ENCODE assay signal across 8 cellular contexts in the genomic region with DNA sequence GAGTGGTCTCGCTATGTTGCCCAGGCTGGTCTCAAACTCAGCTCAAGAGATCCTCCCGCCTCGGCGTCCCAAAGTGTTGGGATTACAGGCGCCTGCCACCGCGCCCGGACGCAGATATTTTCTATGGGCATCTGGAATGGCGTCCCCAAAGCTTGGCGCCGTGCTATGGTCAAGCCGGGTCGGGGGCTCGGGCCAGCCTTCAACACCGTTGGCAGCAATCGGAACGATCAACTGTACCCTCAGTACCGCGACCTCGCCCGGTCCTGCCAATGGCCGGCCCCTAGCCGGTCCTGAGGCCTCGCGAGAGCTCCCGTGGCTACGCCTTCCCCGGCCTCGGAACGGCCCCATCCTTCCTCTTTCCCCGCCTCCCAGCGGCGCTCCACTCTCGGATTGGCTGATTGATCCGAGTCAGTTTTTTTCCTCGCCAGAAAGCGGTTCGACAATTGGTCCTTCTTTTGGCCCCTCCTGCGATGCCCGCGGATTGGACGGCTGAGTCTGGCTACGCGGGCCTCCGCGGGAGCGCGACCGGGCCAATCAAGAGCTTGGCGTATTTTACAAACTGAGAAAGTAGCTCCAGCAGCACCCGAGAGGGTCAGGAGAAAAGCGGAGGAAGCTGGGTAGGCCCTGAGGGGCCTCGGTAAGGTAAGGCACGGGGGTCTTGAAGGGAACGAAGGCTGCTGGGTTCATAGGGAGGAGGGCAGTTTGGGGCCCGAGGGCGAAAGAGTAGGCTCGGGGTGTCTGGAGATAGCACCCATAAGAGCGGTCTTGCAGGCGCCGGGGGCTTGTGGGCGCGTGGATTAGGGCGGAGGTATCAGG. TPM values are rescaled to one million over a fixed set of nuclear protein-coding genes. Genes with fewer than 3 reads are reported as not detected.
DNase-seq lines count a peak whose midpoint lies in the region; ATAC-seq and TF ChIP-seq lines count a peak whose summit lies in the region.

Gene TROAP (plus strand): TSS at position 548 of the 816 bp plus-strand sequence. CDS start 354 bp downstream, outside the sequence.

- peaks cover 17% of the 10 kb centered on the region for H3K4me1 Mint-ChIP-seq in activated naive CD4-positive, alpha-beta T cell treated with anti-CD3 and anti-CD28 coated beads for 36 hours (ENCODE audit: low read depth)

- H3K36me3 Mint-ChIP-seq in activated naive CD4-positive, alpha-beta T cell treated with anti-CD3 and anti-CD28 coated beads for 36 hours (ENCODE audit: low read depth), result peaks cover 16% of the 10 kb centered on the region

- peaks cover 16% of the 10 kb centered on the region for H3K4me1 ChIP-seq in suprapubic skin

- H3K4me3 ChIP-seq in GM08714 (ENCODE audit: low read length), result peak within 1 kb of the TSS; percentile 86
- H3K4me3 ChIP-seq in SK-N-MC, result peak within 1 kb of the TSS; percentile 99
- peak within 1 kb of the TSS; percentile 78 for H3K4me3 ChIP-seq in suprapubic skin

- no peak for TF ChIP-seq CTCF in suprapubic skin (IDR thresholded peaks at IDR 0.05)

- H3K27me3 ChIP-seq in suprapubic skin, result no peaks in the 10 kb centered on the region

- intact Hi-C loops in activated naive CD4-positive, alpha-beta T cell treated with anti-CD3 and anti-CD28 coated beads for 36 hours (cut with micrococcal nuclease), result loop anchor here (1.0 to 2.0 kb wide), 10 partner anchors 14 to 418 kb away; partner anchors contain the start of genes C1QL4, PRPF40B, SPATS2 and TMBIM6

- TF ChIP-seq EP300 in suprapubic skin (IDR thresholded peaks at IDR 0.05), result no peak

- CTCF ChIA-PET in activated naive CD4-positive, alpha-beta T cell treated with anti-CD3 and anti-CD28 coated beads for 36 hours (lab: Charles Lee), result interaction anchor here (0.6 to 3.9 kb wide), 13 partner anchors 9 to 441 kb away, joined by 3 to 29 read pairs (median 4); partner anchors contain the start of genes C1QL4 and PRPH

- H3K27ac ChIP-seq in SK-N-MC (peak within 1 kb of the TSS; percentile 76; the same call in 1 of the 2 replicates), suprapubic skin (peak within 1 kb of the TSS; percentile 56)

- peak; percentile 97 for ATAC-seq in HG02588 (IDR thresholded peaks at IDR 0.05; ENCODE audit: unreplicated experiment)

- H3K36me3 ChIP-seq in SK-N-MC (ENCODE audit: insufficient read depth, low read length) (peaks cover 33% of the 10 kb centered on the region), suprapubic skin (no peaks in the 10 kb centered on the region)

- H3K9me3 ChIP-seq in SK-N-MC (ENCODE audit: low read depth, low read length) (no peaks in the 10 kb centered on the region), suprapubic skin (no peaks in the 10 kb centered on the region)

- TF ChIP-seq POLR2A in suprapubic skin (IDR thresholded peaks at IDR 0.05), result no peak

- no peaks in the 10 kb centered on the region for H3K27me3 Mint-ChIP-seq in activated naive CD4-positive, alpha-beta T cell treated with anti-CD3 and anti-CD28 coated beads for 36 hours (ENCODE audit: low read depth)

- peak within 1 kb of the TSS; percentile 91 for H3K27ac Mint-ChIP-seq in activated naive CD4-positive, alpha-beta T cell treated with anti-CD3 and anti-CD28 coated beads for 36 hours

- WGBS in suprapubic skin, result 0% methylated on average over 43 of the region's 65 CpGs

- peak within 1 kb of the TSS; percentile 98 for H3K4me3 Mint-ChIP-seq in activated naive CD4-positive, alpha-beta T cell treated with anti-CD3 and anti-CD28 coated beads for 36 hours

- H3K9ac ChIP-seq in SK-N-MC (ENCODE audit: insufficient read length), result peak within 1 kb of the TSS; percentile 96

- H3K9me3 Mint-ChIP-seq in activated naive CD4-positive, alpha-beta T cell treated with anti-CD3 and anti-CD28 coated beads for 36 hours, result no peaks in the 10 kb centered on the region

- DNase-seq in NCI-H1048 (lab: John Stamatoyannopoulos, UW) (peak; percentile 96), SK-N-MC (ENCODE audit: low read depth, low spot score) (peak; percentile 91), globus pallidus (ENCODE audit: low spot score) (peak; percentile 98), nucleus accumbens (lab: John Stamatoyannopoulos, UW) (peak; percentile 67 to 99 (median 96)), suprapubic skin (ENCODE audit: low spot score in 2 of 2) (peak; percentile 98 to 99)
- DNase-seq in activated naive CD4-positive, alpha-beta T cell treated with anti-CD3 and anti-CD28 coated beads for 36 hours, result peak; percentile 99

RNA-seq across cellular contexts. Expression of gene TROAP, which starts in this region (rescaled TPM):
- total RNA-seq in activated naive CD4-positive, alpha-beta T cell treated with anti-CD3 and anti-CD28 coated beads for 36 hours, result 10 to 100 TPM; 67.4 to 68.8 TPM
- total RNA-seq in suprapubic skin, result 10 to 100 TPM in 1 of 4 donors, 1 to 10 TPM in 3; 4.0 to 14.6 (median 5.9) TPM

Comparison
In these comparisons a context has a peak if more than half of its experiments do, and no peak if none do; other contexts are left out.
1. Peak in every context shown above with its lines: DNase-seq, ATAC-seq, H3K4me3 ChIP-seq and H3K27ac ChIP-seq.
2. RNA of gene TROAP (total RNA-seq): 67.4 to 68.8 TPM in activated naive CD4-positive, alpha-beta T cell treated with anti-CD3 and anti-CD28 coated beads for 36 hours; 4.0 to 14.6 TPM in suprapubic skin; every median in the first group is over 4 times any median in the second.